8 cellular contexts compared by ENCODE assay signal in genomic region chr2:231052494-231053451, GRCh38. TPM values are rescaled to one million over a fixed set of nuclear protein-coding genes. Genes with fewer than 3 reads are reported as not detected.
DNase-seq lines count a peak whose midpoint lies in the region; ATAC-seq and TF ChIP-seq lines count a peak whose summit lies in the region.

No MANE protein-coding gene starts in this region.

- H3K4me3 Mint-ChIP-seq in activated CD4-positive, alpha-beta T cell treated with anti-CD3 and anti-CD28 coated beads, Interleukin-2, amount 10 ng/mL, durations not matched to agents 7 days and 5 days, result peak overlapping the region; percentile 83

- peak overlapping the region; percentile 27 to 63 (median 38) for H3K27ac ChIP-seq in right lobe of liver

- intact Hi-C loops in right lobe of liver (cut with DNase I), result no loop called here

- POLR2A ChIA-PET in activated CD4-positive, alpha-beta T cell treated with anti-CD3 and anti-CD28 coated beads, Interleukin-2, amount 10 ng/mL, durations not matched to agents 7 days and 5 days (lab: Charles Lee), result no interaction called here

- H3K27ac Mint-ChIP-seq in activated CD4-positive, alpha-beta T cell treated with anti-CD3 and anti-CD28 coated beads, Interleukin-2, amount 10 ng/mL, durations not matched to agents 7 days and 5 days, result peak overlapping the region; percentile 76

- peak; percentile 68 for ATAC-seq in GM18867 (IDR thresholded peaks at IDR 0.05; ENCODE audit: unreplicated experiment)
- peak; percentile 55 for ATAC-seq in HG03159 (IDR thresholded peaks at IDR 0.05; ENCODE audit: unreplicated experiment)
- ATAC-seq in right lobe of liver, result peak; percentile 59 to 76 (median 63)

- peaks cover 33% of the 10 kb centered on the region for H3K4me1 Mint-ChIP-seq in activated CD4-positive, alpha-beta T cell treated with anti-CD3 and anti-CD28 coated beads, Interleukin-2, amount 10 ng/mL, durations not matched to agents 7 days and 5 days

- CTCF ChIA-PET in activated CD4-positive, alpha-beta T cell treated with anti-CD3 and anti-CD28 coated beads, Interleukin-2, amount 10 ng/mL, durations not matched to agents 7 days and 5 days (lab: Charles Lee), result interaction anchor here (0.7 to 2.1 kb wide), 26 partner anchors 8 to 560 kb away, joined by 3 to 10 read pairs (median 4); partner anchors contain the start of gene HTR2B

- H3K36me3 Mint-ChIP-seq in activated CD4-positive, alpha-beta T cell treated with anti-CD3 and anti-CD28 coated beads, Interleukin-2, amount 10 ng/mL, durations not matched to agents 7 days and 5 days (ENCODE audit: low read depth), result no peaks in the 10 kb centered on the region

- no peaks in the 10 kb centered on the region for H3K9me3 ChIP-seq in right lobe of liver

- peak; percentile 14 for TF ChIP-seq POLR2A in right lobe of liver (IDR thresholded peaks at IDR 0.05)

- TF ChIP-seq CTCF in right lobe of liver (IDR thresholded peaks at IDR 0.05), result peak; percentile 84 to 97 (median 96)

- peaks cover 0 to 60% (median 23%) of the 10 kb centered on the region in 4 donors for H3K4me1 ChIP-seq in right lobe of liver

- H3K27me3 Mint-ChIP-seq in activated CD4-positive, alpha-beta T cell treated with anti-CD3 and anti-CD28 coated beads, Interleukin-2, amount 10 ng/mL, durations not matched to agents 7 days and 5 days, result peaks cover 11% of the 10 kb centered on the region

- H3K27me3 ChIP-seq in right lobe of liver, result no peaks in the 10 kb centered on the region

- DNase-seq in AG08395 (ENCODE audit: low spot score) (peak; percentile 86), NCI-H446 treated with DMSO at 0.1 percent for 48 hours (lab: John Stamatoyannopoulos, UW) (peak; percentile 46), dermis blood vessel endothelial cell (peak; percentile 88), right lobe of liver (peak; percentile 86 to 90 (median 86))
- peak; percentile 84 for DNase-seq in activated CD4-positive, alpha-beta T cell treated with anti-CD3 and anti-CD28 coated beads, Interleukin-2, amount 10 ng/mL, durations not matched to agents 7 days and 5 days
- DNase-seq in stimulated activated CD4-positive, alpha-beta T cell treated with anti-CD3 and anti-CD28 coated beads, Interleukin-4, amount 100 ng/mL, for 4 hours, result peak; percentile 75 to 80

- no peaks in the 10 kb centered on the region for H3K9me3 Mint-ChIP-seq in activated CD4-positive, alpha-beta T cell treated with anti-CD3 and anti-CD28 coated beads, Interleukin-2, amount 10 ng/mL, durations not matched to agents 7 days and 5 days

- H3K4me3 ChIP-seq in right lobe of liver, result peak overlapping the region; percentile 44 to 62 (median 58)

- WGBS in right lobe of liver (ENCODE audit: insufficient coverage, low coverage, low lambda C conversion rate, missing lambda C conversion rate), result 5% methylated on average over 38 of the region's 62 CpGs

- H3K36me3 ChIP-seq in right lobe of liver, result no peaks in the 10 kb centered on the region

RNA-seq across cellular contexts. Expression of gene PSMD1, which starts 3.9 kb away (rescaled TPM):
- total RNA-seq in activated CD4-positive, alpha-beta T cell treated with anti-CD3 and anti-CD28 coated beads, Interleukin-2, amount 10 ng/mL, durations not matched to agents 7 days and 5 days, result 100 to 1,000 TPM in 1 of 2 experiments, 10 to 100 TPM in 1; 80.5 to 101 TPM
- total RNA-seq in dermis blood vessel endothelial cell (115 and 135 TPM in 2 replicates), right lobe of liver (10 to 100 TPM; 46.4 to 62.3 (median 55.5) TPM)

RNA-seq across cellular contexts. Expression of gene C2orf72, which starts 15.4 kb away (rescaled TPM):
- total RNA-seq in activated CD4-positive, alpha-beta T cell treated with anti-CD3 and anti-CD28 coated beads, Interleukin-2, amount 10 ng/mL, durations not matched to agents 7 days and 5 days, result under 1 TPM in 1 of 2 experiments, not detected in 1; 0.15 TPM
- under 0.01 and 1.1 TPM in 2 replicates for total RNA-seq in dermis blood vessel endothelial cell
- 100 to 1,000 TPM in 2 of 6 experiments, 10 to 100 TPM in 4; 76.0 to 167 (median 85.9) TPM for total RNA-seq in right lobe of liver

RNA-seq across cellular contexts. Expression of gene SPATA3, which starts 56.9 kb away (rescaled TPM):
- under 1 TPM in 1 of 2 experiments, not detected in 1; 0.71 TPM for total RNA-seq in activated CD4-positive, alpha-beta T cell treated with anti-CD3 and anti-CD28 coated beads, Interleukin-2, amount 10 ng/mL, durations not matched to agents 7 days and 5 days
- total RNA-seq in dermis blood vessel endothelial cell, result not detected in 2 replicates
- total RNA-seq in right lobe of liver, result not detected

Comparison
In these comparisons a context has a peak if more than half of its experiments do, and no peak if none do; other contexts are left out.
1. Peak in every context shown above with its lines: DNase-seq, ATAC-seq, H3K4me3 ChIP-seq and H3K27ac ChIP-seq.
2. RNA of gene C2orf72, which starts 15.4 kb away (total RNA-seq): 76.0 to 167 TPM in right lobe of liver; 0.15 TPM in activated CD4-positive, alpha-beta T cell treated with anti-CD3 and anti-CD28 coated beads, Interleukin-2, amount 10 ng/mL, durations not matched to agents 7 days and 5 days and under 0.01 to 1.1 TPM in dermis blood vessel endothelial cell; every median in the first group is over 10 times any median in the second.